Comparison of ENCODE assay signal across 25 cellular contexts in genomic region chr14:55048900-55049437, GRCh38.
"Had no signal": no experiment of that assay in that cellular context is flagged by ENCODE, and none has a peak within 500 bp of the region (broad histone marks: within the 10 kb centered on the region; RNA-seq: fewer than 3 reads in every experiment).

No MANE protein-coding gene starts in this region.

- DNase-seq: activated B cell treated with CpG ODN at 0.5 μM for 24 hours; activated CD4-positive, alpha-beta memory T cell treated with anti-CD3 and anti-CD28 coated beads for 36 hours; activated CD4-positive, alpha-beta T cell treated with anti-CD3 and anti-CD28 coated beads for 1 hour; activated CD8-positive, alpha-beta memory T cell treated with anti-CD3 and anti-CD28 coated beads for 24 hours; activated effector memory CD4-positive, alpha-beta T cell treated with anti-CD3 and anti-CD28 coated beads, Interleukin-2, amount 50 U/mL, for 16 hours; activated naive CD4-positive, alpha-beta T cell treated with Interleukin-2 at 50 U/mL for 16 hours; activated naive CD8-positive, alpha-beta T cell treated with anti-CD3 and anti-CD28 coated beads, Interleukin-2, amount 50 U/mL, for 24 hours; activated T-cell treated with anti-CD3 and anti-CD28 coated beads, Interleukin-2, amount 50 U/mL, for 4 hours; amniotic stem cell; NCI-H1048; NCI-H146; NCI-H1930; NCI-H2171; NCI-H345; NCI-H510A; NCI-H526 treated with DMSO at 0.1 percent for 48 hours; NK-92 treated with Interleukin-12 subunit alpha and Interleukin-12 subunit beta, amount 100 ng/mL, for 24 hours; OCI-M1; Peyer's patch; SHP77; T-helper 9 cell had no signal

- H3K27me3 ChIP-seq: Peyer's patch, SJSA1 had no signal

- FAIRE-seq: astrocyte had no signal

- H3K4me3 ChIP-seq: Peyer's patch, SJSA1 had no signal

- H3K27ac ChIP-seq: Peyer's patch, RWPE1, SJSA1 had no signal

- ATAC-seq: activated naive CD4-positive, alpha-beta T cell treated with anti-CD3 and anti-CD28 coated beads, Interleukin-2, amount 50 U/mL, for 72 hours; activated naive CD8-positive, alpha-beta T cell treated with anti-CD3 and anti-CD28 coated beads, Interleukin-2, amount 50 U/mL, for 24 hours; activated T-cell treated with anti-CD3 and anti-CD28 coated beads, Interleukin-2, amount 50 U/mL, for 4 hours had no signal

- H3K9me3 ChIP-seq: Peyer's patch, SJSA1 had no signal
